ENCODE assay signal across 26 cellular contexts in the genomic region with DNA sequence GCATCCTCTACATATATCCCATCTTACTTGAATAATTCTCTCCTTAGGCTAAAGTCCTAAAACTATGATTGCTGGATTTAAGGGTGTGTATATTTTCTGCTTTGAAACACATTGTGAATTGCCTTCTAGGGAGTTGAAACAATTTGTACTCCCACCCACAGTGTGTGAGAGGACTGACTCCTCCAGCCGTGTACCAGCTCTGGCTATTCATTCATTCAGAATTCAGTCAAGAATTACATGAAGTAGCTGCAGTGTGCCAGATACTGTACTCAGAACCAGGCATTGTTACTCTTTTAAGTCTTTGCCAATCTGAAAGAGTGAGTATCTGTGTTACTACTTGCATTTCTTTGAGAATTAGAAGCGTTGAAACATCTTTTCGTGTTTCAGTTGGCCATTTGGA.
"Had no signal": no experiment of that assay in that cellular context is flagged by ENCODE, and none has a peak within 500 bp of the region (broad histone marks: within the 10 kb centered on the region; RNA-seq: fewer than 3 reads in every experiment).

No MANE protein-coding gene starts in this region.

- H3K4me3 ChIP-seq: colonic mucosa, left lung, prostate gland, right atrium auricular region, smooth muscle cell, stomach, testis, tibial artery, upper lobe of left lung, uterus had no signal

- H3K4me2 ChIP-seq: smooth muscle cell had no signal

- H3K27ac Mint-ChIP-seq: dendritic cell treated with granulocyte-macrophage colony-stimulating factor and Interleukin-4, amounts not matched to agents 40 ng/mL and 50 ng/mL, for 4 days; endodermal cell; nephron progenitor cell; stimulated activated effector memory CD8-positive, alpha-beta T cell treated with anti-CD3 and anti-CD28 coated beads, Interleukin-12 subunit alpha, Interleukin-12 subunit beta, amount 100 ng/mL, for 72 hours had no signal

- H3K9me3 ChIP-seq: colonic mucosa, left lung, prostate gland, right atrium auricular region, stomach, testis, tibial artery, upper lobe of left lung, uterus had no signal

- H3K27me3 Mint-ChIP-seq: dendritic cell treated with granulocyte-macrophage colony-stimulating factor and Interleukin-4, amounts not matched to agents 40 ng/mL and 50 ng/mL, for 4 days; naive thymus-derived CD4-positive, alpha-beta T cell had no signal

- H3K4me3 Mint-ChIP-seq: dendritic cell treated with granulocyte-macrophage colony-stimulating factor and Interleukin-4, amounts not matched to agents 40 ng/mL and 50 ng/mL, for 4 days; endodermal cell; nephron progenitor cell; stimulated activated effector memory CD8-positive, alpha-beta T cell treated with anti-CD3 and anti-CD28 coated beads, Interleukin-12 subunit alpha, Interleukin-12 subunit beta, amount 100 ng/mL, for 72 hours had no signal

- H3K27ac ChIP-seq: colonic mucosa, epithelial cell of prostate, left lung, right atrium auricular region, testis, upper lobe of left lung, uterus had no signal

- H3K9me3 Mint-ChIP-seq: dendritic cell treated with granulocyte-macrophage colony-stimulating factor and Interleukin-4, amounts not matched to agents 40 ng/mL and 50 ng/mL, for 4 days; endodermal cell; nephron progenitor cell; stimulated activated effector memory CD8-positive, alpha-beta T cell treated with anti-CD3 and anti-CD28 coated beads, Interleukin-12 subunit alpha, Interleukin-12 subunit beta, amount 100 ng/mL, for 72 hours had no signal

- DNase-seq: colonic mucosa; effector CD8-positive, alpha-beta T cell; endodermal cell; foreskin melanocyte; left lung; mesenchymal stem cell; midbrain; naive thymus-derived CD4-positive, alpha-beta T cell; nephron progenitor cell; nucleus accumbens; stimulated activated CD4-positive, alpha-beta T cell treated with anti-CD3 and anti-CD28 coated beads, Interleukin-2, amount 100 ng/mL, for 24 hours; stimulated activated CD4-positive, alpha-beta T cell treated with anti-CD3 and anti-CD28 coated beads, Interleukin-4, amount 100 ng/mL, for 24 hours; stimulated activated naive CD4-positive, alpha-beta T cell treated with Interleukin-2 at 50 U/mL for 16 hours; stomach; testis; tibial artery; upper lobe of left lung; uterus had no signal

- ATAC-seq: esophagus mucosa; left lung; naive thymus-derived CD4-positive, alpha-beta T cell; sciatic nerve; stimulated activated effector memory CD8-positive, alpha-beta T cell treated with anti-CD3 and anti-CD28 coated beads, Interleukin-12 subunit alpha, Interleukin-12 subunit beta, amount 100 ng/mL, for 72 hours had no signal

- H3K36me3 ChIP-seq: colonic mucosa, prostate gland, right atrium auricular region, tibial artery, uterus had no signal

- H3K27me3 ChIP-seq: colonic mucosa, left lung, right atrium auricular region, stomach, testis, tibial artery, upper lobe of left lung, uterus had no signal
